ENCODE assay signal across 24 cellular contexts in genomic region chr13:66803013-66803739, GRCh38.
A peak's percentile ranks its signal among the peaks of the same experiment; 100 is the strongest.
DNase-seq lines count a peak whose midpoint lies in the region; ATAC-seq and TF ChIP-seq lines count a peak whose summit lies in the region.
"Had no signal": no experiment of that assay in that cellular context is flagged by ENCODE, and none has a peak within 500 bp of the region (broad histone marks: within the 10 kb centered on the region; RNA-seq: fewer than 3 reads in every experiment).

No MANE protein-coding gene starts in this region.

- no peaks in the 10 kb centered on the region for H3K36me3 Mint-ChIP-seq in glutamatergic neuron (ENCODE audit: unreplicated experiment)
- H3K36me3 Mint-ChIP-seq: activated naive CD4-positive, alpha-beta T cell treated with anti-CD3 and anti-CD28 coated beads, Interleukin-2, amount 50 U/mL, for 72 hours had no signal

- DNase-seq in BE2C (peak; percentile 17), NCI-H1417 (lab: John Stamatoyannopoulos, UW) (peak in 2 of 3 experiments; percentile 77 to 89), NCI-H2227 treated with DMSO at 0.1 percent for 48 hours (lab: John Stamatoyannopoulos, UW) (peak; percentile 92), glutamatergic neuron (no peak), DMS79 (lab: John Stamatoyannopoulos, UW) (no peak), G401 (ENCODE audit: low spot score) (no peak)
- no peak for DNase-seq in activated CD4-positive, alpha-beta T cell treated with anti-CD3 and anti-CD28 coated beads, Interleukin-2, amount 50 U/mL, for 4 hours
- DNase-seq: activated CD4-positive, alpha-beta T cell treated with anti-CD3 and anti-CD28 coated beads, Interleukin-2, amount 50 U/mL, for 48 hours; activated CD8-positive, alpha-beta memory T cell treated with anti-CD3 and anti-CD28 coated beads, Interleukin-2, amount 50 U/mL, for 4 hours; foreskin keratinocyte; left colon; MM.1S; NCI-H2029; NCI-H526; OCI-M1; upper lobe of left lung had no signal

- peak overlapping the region; percentile 34 for H3K27ac Mint-ChIP-seq in glutamatergic neuron (ENCODE audit: unreplicated experiment)
- H3K27ac Mint-ChIP-seq: activated T-helper 17 cell treated with anti-CD3 and anti-CD28 coated beads, Interleukin-2, amount 50 U/mL, for 72 hours had no signal

- ATAC-seq in HG03280 (IDR thresholded peaks at IDR 0.05; ENCODE audit: unreplicated experiment): no peak
- ATAC-seq: activated naive CD4-positive, alpha-beta T cell treated with anti-CD3 and anti-CD28 coated beads, Interleukin-2, amount 50 U/mL, for 72 hours; activated T-helper 17 cell treated with anti-CD3 and anti-CD28 coated beads, Interleukin-2, amount 50 U/mL, for 72 hours; esophagus mucosa; foreskin keratinocyte; K562; left colon had no signal

- H3K27me3 Mint-ChIP-seq in glutamatergic neuron (ENCODE audit: unreplicated experiment): no peaks in the 10 kb centered on the region
- H3K27me3 Mint-ChIP-seq: activated T-helper 17 cell treated with anti-CD3 and anti-CD28 coated beads, Interleukin-2, amount 50 U/mL, for 72 hours had no signal

- no peaks in the 10 kb centered on the region for H3K36me3 ChIP-seq in BE2C
- H3K36me3 ChIP-seq: BLaER1 treated with 17β-estradiol and CSF1 and Interleukin-3, amounts not matched to agents 10 nM and 100 nM; cardiac muscle cell; upper lobe of left lung had no signal

- H3K9me3 Mint-ChIP-seq in glutamatergic neuron (ENCODE audit: unreplicated experiment): no peaks in the 10 kb centered on the region

- H3K4me1 ChIP-seq in BE2C: peaks cover 9% of the 10 kb centered on the region
- H3K4me1 ChIP-seq: foreskin keratinocyte had no signal

- peaks cover 20% of the 10 kb centered on the region for H3K4me1 Mint-ChIP-seq in glutamatergic neuron (ENCODE audit: low read depth, unreplicated experiment)
- H3K4me1 Mint-ChIP-seq: activated T-helper 17 cell treated with anti-CD3 and anti-CD28 coated beads, Interleukin-2, amount 50 U/mL, for 72 hours had no signal

- H3K4me3 ChIP-seq in BE2C (ENCODE audit: low read depth, low read length): no peak overlapping the region
- H3K4me3 ChIP-seq: BLaER1 treated with 17β-estradiol and CSF1 and Interleukin-3, amounts not matched to agents 10 nM and 100 nM; cardiac muscle cell; coronary artery; K562; upper lobe of left lung had no signal

- TF ChIP-seq CTCF in BE2C (IDR thresholded peaks at IDR 0.05; ENCODE audit: low read depth, low read length): no peak
- TF ChIP-seq CTCF in glutamatergic neuron (IDR thresholded peaks at IDR 0.05; ENCODE audit: partially characterized antibody, unreplicated experiment): no peak

- H3K27me3 ChIP-seq in BE2C: no peaks in the 10 kb centered on the region
- H3K27me3 ChIP-seq: BLaER1 treated with 17β-estradiol and CSF1 and Interleukin-3, amounts not matched to agents 10 nM and 100 nM; cardiac muscle cell; upper lobe of left lung had no signal

- H3K9me3 ChIP-seq in BE2C: no peaks in the 10 kb centered on the region
- H3K9me3 ChIP-seq: BLaER1 treated with 17β-estradiol and CSF1 and Interleukin-3, amounts not matched to agents 10 nM and 100 nM; upper lobe of left lung had no signal

- in situ Hi-C loops in G401 (cut with HindIII; ENCODE audit: low sequenced_read_pairs): no loop called here

- H3K4me3 Mint-ChIP-seq in glutamatergic neuron (ENCODE audit: unreplicated experiment): no peak overlapping the region
- H3K4me3 Mint-ChIP-seq: activated T-helper 17 cell treated with anti-CD3 and anti-CD28 coated beads, Interleukin-2, amount 50 U/mL, for 72 hours had no signal

Comparison
In these comparisons a context has a peak if more than half of its experiments do, and no peak if none do; other contexts are left out.
1. DNase-seq: peak in BE2C (single experiment), NCI-H1417 (2 of 3) and NCI-H2227 treated with DMSO at 0.1 percent for 48 hours (single experiment); none in glutamatergic neuron (single experiment), DMS79 (single experiment), G401 (single experiment) and activated CD4-positive, alpha-beta T cell treated with anti-CD3 and anti-CD28 coated beads, Interleukin-2, amount 50 U/mL, for 4 hours (0 of 2).